ENCODE assay signal across 9 cellular contexts in the genomic region with DNA sequence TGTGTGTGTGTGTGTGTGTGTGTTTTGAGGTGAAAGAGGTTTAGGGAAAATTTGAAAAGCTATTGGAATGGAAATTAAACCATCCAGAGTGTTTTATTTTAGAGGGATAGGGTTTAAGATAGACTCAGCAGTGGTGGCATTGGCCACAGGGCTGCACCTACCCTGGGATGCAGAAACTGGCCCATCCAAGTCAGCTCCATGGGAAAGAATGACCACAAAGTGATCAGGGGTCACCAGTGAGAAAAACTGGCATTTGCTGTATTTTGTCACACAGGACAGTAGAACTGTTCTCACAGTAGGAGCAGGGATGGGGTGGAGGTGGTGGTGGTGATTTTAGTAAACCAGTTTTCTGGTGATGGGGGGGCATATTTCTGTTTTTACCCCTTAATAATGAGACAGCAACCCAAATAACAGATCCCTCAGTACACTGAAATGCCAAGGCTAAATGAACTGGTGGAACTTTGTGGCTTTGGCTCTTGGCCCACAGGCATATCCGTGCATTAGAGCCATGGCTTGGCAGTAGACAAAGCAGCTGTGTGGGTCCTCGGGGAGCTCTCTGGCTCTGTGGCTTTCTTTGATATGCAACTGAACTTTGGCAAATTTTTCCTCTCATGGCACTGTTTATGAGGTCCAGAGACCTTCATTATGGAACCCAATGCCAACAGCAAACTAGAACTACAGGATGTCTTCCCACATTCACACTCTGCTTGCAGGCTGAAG.
DNase-seq lines count a peak whose midpoint lies in the region; ATAC-seq and TF ChIP-seq lines count a peak whose summit lies in the region.
"Had no signal": no experiment of that assay in that cellular context is flagged by ENCODE, and none has a peak within 500 bp of the region (broad histone marks: within the 10 kb centered on the region; RNA-seq: fewer than 3 reads in every experiment).

No MANE protein-coding gene starts in this region.

- H3K4me1 ChIP-seq in heart right ventricle (peaks cover 0 to 21% (median 11%) of the 10 kb centered on the region in 9 donors), skeletal muscle tissue (ENCODE audit: control insufficient read depth in 3 of 3, insufficient read depth in 3 of 3, low read length in 3 of 3) (peaks cover 12 to 32% (median 28%) of the 10 kb centered on the region in 3 donors), lower lobe of right lung (peaks cover 5% of the 10 kb centered on the region)

- H3K27ac ChIP-seq in heart right ventricle: peak overlapping the region in 1 of 10 donors; percentile 53
- H3K27ac ChIP-seq in skeletal muscle tissue (ENCODE audit: low read depth, low read length): peak overlapping the region; percentile 71
- H3K27ac ChIP-seq in lower lobe of right lung: no peak overlapping the region

- H3K9ac ChIP-seq in skeletal muscle tissue (ENCODE audit: low read depth in 1 of 3, low read length in 3 of 3): no peak overlapping the region

- intact Hi-C loops in heart right ventricle (cut with DNase I): no loop called here
- intact Hi-C loops in lower lobe of right lung (cut with DNase I): no loop called here

- H3K4me1 Mint-ChIP-seq in T-helper 17 cell: peaks cover under 1% of the 10 kb centered on the region

- H3K4me3 ChIP-seq in heart right ventricle (no peak overlapping the region), skeletal muscle tissue (ENCODE audit: low read length in 3 of 3) (no peak overlapping the region), lower lobe of right lung (no peak overlapping the region)

- DNase-seq in HCEC 1CT (peak; percentile 21), T-helper 17 cell (no peak), heart right ventricle (peak; percentile 25 to 43), lower lobe of right lung (no peak), NCI-H1930 (lab: John Stamatoyannopoulos, UW) (no peak)
- DNase-seq in NK-92 treated with Interleukin-12 subunit alpha and Interleukin-12 subunit beta, amount 100 ng/mL, for 24 hours (lab: John Stamatoyannopoulos, UW): no peak
- DNase-seq: NCI-H69 had no signal

- WGBS in heart right ventricle, 2 donors: 8 to 11% methylated on average over 2 of the region's 2 CpGs

- H3K36me3 ChIP-seq in heart right ventricle (no peaks in the 10 kb centered on the region), skeletal muscle tissue (ENCODE audit: control insufficient read depth in 3 of 3, insufficient read depth in 3 of 3, low read length in 3 of 3) (no peaks in the 10 kb centered on the region), lower lobe of right lung (no peaks in the 10 kb centered on the region)

- H3K9me3 ChIP-seq in T-helper 17 cell (ENCODE audit: control insufficient read depth, low read length, poor library complexity, severe bottlenecking) (no peaks in the 10 kb centered on the region), heart right ventricle (no peaks in the 10 kb centered on the region), skeletal muscle tissue (ENCODE audit: control insufficient read depth in 3 of 3, low read length in 3 of 3) (no peaks in the 10 kb centered on the region), lower lobe of right lung (no peaks in the 10 kb centered on the region)

- TF ChIP-seq CTCF in heart right ventricle (IDR thresholded peaks at IDR 0.05) (no peak), lower lobe of right lung (IDR thresholded peaks at IDR 0.05) (no peak)

- H3K27me3 ChIP-seq in heart right ventricle: no peaks in the 10 kb centered on the region
- H3K27me3 ChIP-seq in skeletal muscle tissue (ENCODE audit: control insufficient read depth in 3 of 3, insufficient read depth in 3 of 3, low read length in 3 of 3): no peaks in the 10 kb centered on the region
- no peaks in the 10 kb centered on the region for H3K27me3 ChIP-seq in lower lobe of right lung (ENCODE audit: low read depth)

- no peaks in the 10 kb centered on the region for H3K27me3 Mint-ChIP-seq in T-helper 17 cell

- peak overlapping the region; percentile 14 for H3K27ac Mint-ChIP-seq in T-helper 17 cell

- no peaks in the 10 kb centered on the region for H3K36me3 Mint-ChIP-seq in T-helper 17 cell (ENCODE audit: low read depth)

- ATAC-seq in T-helper 17 cell (no peak), heart right ventricle (peak in 7 of 8 donors; percentile 44 to 76 (median 61)), lower lobe of right lung (no peak), HG03520 (IDR thresholded peaks at IDR 0.05; ENCODE audit: unreplicated experiment) (no peak)

- no peak overlapping the region for H3K4me3 Mint-ChIP-seq in T-helper 17 cell

Comparison
In these comparisons a context has a peak if more than half of its experiments do, and no peak if none do; other contexts are left out.
1. DNase-seq: peak in HCEC 1CT (single experiment) and heart right ventricle (2 of 2); none in T-helper 17 cell (0 of 3), NK-92 treated with Interleukin-12 subunit alpha and Interleukin-12 subunit beta, amount 100 ng/mL, for 24 hours (single experiment), lower lobe of right lung (single experiment) and NCI-H1930 (0 of 2).
2. ATAC-seq: peak in heart right ventricle (7 of 8); none in T-helper 17 cell (single experiment), lower lobe of right lung (0 of 2) and HG03520 (single experiment).